In genomic region chr6:149862901-149863595, GRCh38 we compare ENCODE assay signal across 8 cellular contexts. TPM values are rescaled to one million over a fixed set of nuclear protein-coding genes. Genes with fewer than 3 reads are reported as not detected.
DNase-seq lines count a peak whose midpoint lies in the region; ATAC-seq lines count a peak whose summit lies in the region.

No MANE protein-coding gene starts in this region.

- peaks cover 9% of the 10 kb centered on the region for H3K27me3 ChIP-seq in mononuclear cell (ENCODE audit: insufficient read depth, low read length)

- peak; percentile 11 for DNase-seq in activated T-cell treated with anti-CD3 and anti-CD28 coated beads for 1 hour (ENCODE audit: low read depth)
- DNase-seq in activated T-cell treated with anti-CD3 and anti-CD28 coated beads for 4 hours: no peak
- DNase-seq in NCI-H2227 treated with DMSO at 0.1 percent for 48 hours (lab: John Stamatoyannopoulos, UW): peak; percentile 36
- peak; percentile 19 for DNase-seq in activated CD8-positive, alpha-beta memory T cell treated with anti-CD3 and anti-CD28 coated beads, Interleukin-2, amount 50 U/mL, for 4 hours
- peak; percentile 54 for DNase-seq in stromal cell of bone marrow (ENCODE audit: low read depth)

- ATAC-seq in HG02981 (IDR thresholded peaks at IDR 0.05; ENCODE audit: unreplicated experiment) (peak; percentile 22), esophagus mucosa (peak; percentile 54)

- H3K9me3 ChIP-seq in mononuclear cell (ENCODE audit: low read depth, low read length): no peaks in the 10 kb centered on the region

- H3K4me1 ChIP-seq in mononuclear cell (ENCODE audit: insufficient read depth, low read length): peaks cover 21% of the 10 kb centered on the region

- H3K4me3 ChIP-seq in mononuclear cell (ENCODE audit: low read length): peak overlapping the region; percentile 49

RNA-seq across cellular contexts. Expression of gene LRP11, which starts 1.1 kb away (rescaled TPM):
- total RNA-seq in esophagus mucosa: 41.8 TPM
- 0.21 TPM for total RNA-seq in mononuclear cell

RNA-seq across cellular contexts. Expression of gene RAET1E, which starts 34.9 kb away (rescaled TPM):
- total RNA-seq in esophagus mucosa (101 TPM), mononuclear cell (not detected)

RNA-seq across cellular contexts. Expression of gene RAET1G, which starts 59.9 kb away (rescaled TPM):
- 24.7 TPM for total RNA-seq in esophagus mucosa
- total RNA-seq in mononuclear cell: not detected

Comparison
In these comparisons a context has a peak if more than half of its experiments do, and no peak if none do; other contexts are left out.
1. RNA of gene LRP11, which starts 1.1 kb away (total RNA-seq): 41.8 TPM in esophagus mucosa (single experiment); 0.21 TPM in mononuclear cell (single experiment); every median in the first group is over 10 times any median in the second.
2. RNA of gene RAET1E, which starts 34.9 kb away (total RNA-seq): 101 TPM in esophagus mucosa (single experiment); not detected in mononuclear cell (single experiment); every median in the first group is over 100 times any median in the second.
3. RNA of gene RAET1G, which starts 59.9 kb away (total RNA-seq): 24.7 TPM in esophagus mucosa (single experiment); not detected in mononuclear cell (single experiment); every median in the first group is over 10 times any median in the second.